Comparison of ENCODE assay signal across 14 cellular contexts in genomic region chr12:75825686-75826085, GRCh38.
DNase-seq lines count a peak whose midpoint lies in the region; ATAC-seq and TF ChIP-seq lines count a peak whose summit lies in the region.
"Had no signal": no experiment of that assay in that cellular context is flagged by ENCODE, and none has a peak within 500 bp of the region (broad histone marks: within the 10 kb centered on the region; RNA-seq: fewer than 3 reads in every experiment).

No MANE protein-coding gene starts in this region.

- H3K9me3 ChIP-seq in mammary epithelial cell (replicated peaks; ENCODE audit: insufficient read depth, low read length) (no peaks in the 10 kb centered on the region), mucosa of descending colon (no peaks in the 10 kb centered on the region), Caco-2 (no peaks in the 10 kb centered on the region)

- H4K20me1 ChIP-seq in KMS-11 (ENCODE audit: insufficient read depth) = no peaks in the 10 kb centered on the region
- no peaks in the 10 kb centered on the region for H4K20me1 ChIP-seq in mammary epithelial cell (ENCODE audit: insufficient read depth, low read length)

- H3K36me3 Mint-ChIP-seq in chondrocyte (ENCODE audit: low read depth) = no peaks in the 10 kb centered on the region
- H3K36me3 Mint-ChIP-seq in Caco-2 (ENCODE audit: insufficient read depth, unreplicated experiment) = no peaks in the 10 kb centered on the region
- H3K36me3 Mint-ChIP-seq: naive thymus-derived CD4-positive, alpha-beta T cell had no signal

- intact Hi-C loops in mammary epithelial cell (cut with micrococcal nuclease) (loop anchor here (1.0 to 10.0 kb wide), 6 partner anchors 38 to 629 kb away; no protein-coding TSS in a partner anchor), mucosa of descending colon (cut with DNase I, micrococcal nuclease) (no loop called here), Caco-2 (cut with micrococcal nuclease; ENCODE audit: unreplicated experiment) (no loop called here)

- H3K27me3 ChIP-seq in KMS-11 (ENCODE audit: insufficient read depth, low read depth) = no peaks in the 10 kb centered on the region
- H3K27me3 ChIP-seq in mammary epithelial cell (ENCODE audit: insufficient read depth, low read length) = no peaks in the 10 kb centered on the region
- no peaks in the 10 kb centered on the region for H3K27me3 ChIP-seq in Caco-2 (replicated peaks; ENCODE audit: control insufficient read depth, insufficient read depth, low read length)

- H3K9ac ChIP-seq in KMS-11 (no peak overlapping the region), mammary epithelial cell (ENCODE audit: insufficient read depth, low read length) (peak overlapping the region; percentile 55)

- H3K4me1 Mint-ChIP-seq in chondrocyte (ENCODE audit: low read depth) = peaks cover 15% of the 10 kb centered on the region
- H3K4me1 Mint-ChIP-seq in Caco-2 (ENCODE audit: low read depth, unreplicated experiment) = no peaks in the 10 kb centered on the region
- H3K4me1 Mint-ChIP-seq: naive thymus-derived CD4-positive, alpha-beta T cell had no signal

- H3K4me1 ChIP-seq in KMS-11 (ENCODE audit: low read depth, poor library complexity, severe bottlenecking) (peaks cover 12% of the 10 kb centered on the region), mammary epithelial cell (ENCODE audit: insufficient read depth, low read length) (peaks cover 43% of the 10 kb centered on the region), mucosa of descending colon (ENCODE audit: low read depth) (no peaks in the 10 kb centered on the region), Caco-2 (no peaks in the 10 kb centered on the region)

- dilution Hi-C loops in mammary epithelial cell (cut with HindIII; ENCODE audit: low sequenced_read_pairs) = no loop called here

- no TSS peak for BruUV-seq in mammary epithelial cell (replicated peaks; lab: Mats Ljungman, UMichigan)
- BruUV-seq in Caco-2 (replicated peaks; lab: Mats Ljungman, UMichigan) = no TSS peak

- H3K27me3 Mint-ChIP-seq in chondrocyte (ENCODE audit: low read depth) (no peaks in the 10 kb centered on the region), Caco-2 (ENCODE audit: insufficient read depth, unreplicated experiment) (no peaks in the 10 kb centered on the region)

- POLR2A ChIA-PET in Caco-2 (lab: Charles Lee) = no interaction called here

- H2AFZ ChIP-seq in KMS-11 (ENCODE audit: low read depth) = no peak overlapping the region
- H2AFZ ChIP-seq in mammary epithelial cell (ENCODE audit: low read depth, low read length) = peak overlapping the region; percentile 23

- H3K4me2 ChIP-seq in KMS-11 (peak overlapping the region; percentile 8; the same call in 1 of the 2 replicates), mammary epithelial cell (ENCODE audit: insufficient read depth, low read depth, low read length) (peak overlapping the region; percentile 69)

- no peak for TF ChIP-seq CTCF in KMS-11 (conservative IDR thresholded peaks at IDR 0.05; ENCODE audit: low read depth, low read length)
- TF ChIP-seq CTCF in mammary epithelial cell (conservative IDR thresholded peaks at IDR 0.05 in 1 of 2, IDR thresholded peaks at IDR 0.05 in 1 of 2; ENCODE audit: extremely low read depth in 1 of 2, insufficient read depth in 1 of 2, low read depth in 1 of 2, low read length in 2 of 2) = no peak
- TF ChIP-seq CTCF in mucosa of descending colon (IDR thresholded peaks at IDR 0.05) = no peak
- no peak for TF ChIP-seq CTCF in chondrocyte (IDR thresholded peaks at IDR 0.05)
- no peak for TF ChIP-seq CTCF in Caco-2 (IDR thresholded peaks at IDR 0.05; ENCODE audit: insufficient read depth in 1 of 2, low read depth in 1 of 2, low read length in 1 of 2, severe bottlenecking in 1 of 2, unreplicated experiment in 1 of 2)

- ATAC-seq in mucosa of descending colon (peak; percentile 43), GM18861 (IDR thresholded peaks at IDR 0.05; ENCODE audit: unreplicated experiment) (no peak)
- ATAC-seq: naive thymus-derived CD4-positive, alpha-beta T cell had no signal

- DNase-seq in COLO829 (ENCODE audit: low spot score) (peak; percentile 82), mammary epithelial cell (peak; percentile 95), mucosa of descending colon (no peak), hepatic stellate cell (ENCODE audit: low spot score) (no peak), chondrocyte (ENCODE audit: low spot score) (no peak), Caco-2 (no peak)
- DNase-seq: activated CD4-positive, alpha-beta T cell treated with anti-CD3 and anti-CD28 coated beads, Interleukin-2, amount 50 U/mL, for 1 hour; activated naive CD4-positive, alpha-beta T cell; naive thymus-derived CD4-positive, alpha-beta T cell; NCI-H1092; NCI-H748 treated with DMSO at 0.1 percent for 48 hours; small intestine had no signal

- H3K27ac ChIP-seq in KMS-11 (no peak overlapping the region), mammary epithelial cell (ENCODE audit: insufficient read depth, low read depth, low read length) (peak overlapping the region; percentile 91)

- H3K36me3 ChIP-seq in KMS-11 (ENCODE audit: insufficient read depth) (no peaks in the 10 kb centered on the region), mammary epithelial cell (ENCODE audit: insufficient read depth, low read length) (no peaks in the 10 kb centered on the region), mucosa of descending colon (ENCODE audit: low read depth) (no peaks in the 10 kb centered on the region), Caco-2 (ENCODE audit: control insufficient read depth, insufficient read depth, low read length) (no peaks in the 10 kb centered on the region)

- H3K27ac Mint-ChIP-seq in chondrocyte (ENCODE audit: unreplicated experiment) (no peak overlapping the region), Caco-2 (ENCODE audit: unreplicated experiment) (no peak overlapping the region)
- H3K27ac Mint-ChIP-seq: naive thymus-derived CD4-positive, alpha-beta T cell had no signal

- no peaks in the 10 kb centered on the region for H3K79me2 ChIP-seq in KMS-11 (ENCODE audit: insufficient read depth, low read depth)
- H3K79me2 ChIP-seq in mammary epithelial cell (ENCODE audit: insufficient read depth, low read length) = no peaks in the 10 kb centered on the region

- WGBS in mammary epithelial cell (ENCODE audit: low coverage, missing lambda C conversion rate) = 0% methylated on average over 4 of the region's 4 CpGs

- H3K4me3 Mint-ChIP-seq in chondrocyte (ENCODE audit: unreplicated experiment) (no peak overlapping the region), Caco-2 (ENCODE audit: unreplicated experiment) (no peak overlapping the region)
- H3K4me3 Mint-ChIP-seq: naive thymus-derived CD4-positive, alpha-beta T cell had no signal

- CTCF ChIA-PET in mammary epithelial cell (lab: Charles Lee; ENCODE audit: low non-redundant PET) = no interaction called here
- CTCF ChIA-PET in Caco-2 (lab: Charles Lee) = no interaction called here

- H3K9me3 Mint-ChIP-seq in chondrocyte (ENCODE audit: low read depth) (no peaks in the 10 kb centered on the region), Caco-2 (ENCODE audit: unreplicated experiment) (no peaks in the 10 kb centered on the region)

- H3K4me3 ChIP-seq in KMS-11 (IDR thresholded peaks at IDR 0.05; ENCODE audit: insufficient read depth, low read depth, low read length) = no peak overlapping the region
- peak overlapping the region in 1 of 3 experiments; percentile 13 for H3K4me3 ChIP-seq in mammary epithelial cell (replicated peaks in 1 of 3; ENCODE audit: insufficient read depth in 1 of 3, low read depth in 2 of 3, low read length in 3 of 3)
- H3K4me3 ChIP-seq in mucosa of descending colon = no peak overlapping the region
- no peak overlapping the region for H3K4me3 ChIP-seq in Caco-2 (ENCODE audit: low read depth, low read length)

- in situ Hi-C loops in mammary epithelial cell (cut with MboI; ENCODE audit: low sequenced_read_pairs in 2 of 2) = no loop called here

Comparison
In these comparisons a context has a peak if more than half of its experiments do, and no peak if none do; other contexts are left out.
1. DNase-seq: peak in COLO829 (single experiment) and mammary epithelial cell (single experiment); none in mucosa of descending colon (0 of 3), hepatic stellate cell (single experiment), chondrocyte (single experiment) and Caco-2 (0 of 2).